ENCODE assay signal across 1 cellular context in the genomic region with DNA sequence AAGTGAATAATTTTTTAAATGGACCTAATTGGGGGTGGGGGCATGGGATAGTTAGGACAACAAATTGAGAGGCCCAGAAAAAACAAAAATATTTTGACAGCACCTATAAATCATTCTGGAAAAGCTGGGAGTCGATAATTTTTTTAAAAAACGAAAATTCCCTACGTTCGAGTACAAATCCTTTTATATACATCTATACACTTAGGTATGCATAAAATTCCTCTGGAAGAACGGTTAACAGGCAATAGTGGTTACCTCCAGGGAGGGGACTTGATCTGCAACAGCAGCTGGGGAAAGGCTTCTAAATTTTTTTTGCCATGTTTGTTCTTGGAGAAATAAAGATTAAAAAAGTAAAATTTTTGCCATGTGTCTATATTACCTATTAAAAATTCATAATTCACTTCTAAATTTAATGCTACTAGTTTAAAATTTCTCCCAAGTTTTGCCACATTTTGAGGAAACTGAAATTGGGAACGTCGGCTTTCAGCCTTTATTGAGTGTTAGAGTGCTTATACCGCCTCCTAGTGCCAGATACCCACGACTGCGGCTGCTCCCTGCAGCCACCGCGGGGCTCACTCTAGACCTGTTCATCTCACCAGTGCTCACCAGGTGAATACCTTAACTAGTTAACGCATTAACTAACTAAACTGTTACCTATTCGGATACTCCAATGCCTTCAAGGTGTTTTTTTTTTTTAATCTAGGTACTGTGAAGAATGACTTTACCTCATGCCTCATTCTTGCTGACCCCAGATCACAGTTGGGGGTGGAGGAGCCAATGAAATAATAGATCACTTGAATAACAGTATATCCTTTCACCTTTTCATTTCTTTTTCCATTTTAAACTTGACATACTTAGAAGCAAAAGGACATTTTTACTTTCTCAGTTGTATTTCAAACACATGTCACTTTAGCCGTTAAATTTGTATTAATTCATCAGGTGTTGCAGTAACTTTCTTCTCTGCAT.
TF ChIP-seq lines count a peak whose summit lies in the region.

No MANE protein-coding gene starts in this region.

TF ChIP-seq in HepG2, 621 proteins besides CTCF, POLR2A, EP300 and RAD21:
- TF ChIP-seq KLF11 (CRISPR knock-in tag; IDR thresholded peaks at IDR 0.05) (no peak), STAG1 (CRISPR knock-in tag; IDR thresholded peaks at IDR 0.05) (peak; percentile 76), ASH2L (IDR thresholded peaks at IDR 0.05; ENCODE audit: insufficient read length, low read depth, low read length) (no peak), ZNF749 (CRISPR knock-in tag; IDR thresholded peaks at IDR 0.05; ENCODE audit: borderline replicate concordance) (no peak), SMC3 (IDR thresholded peaks at IDR 0.05; ENCODE audit: low read length) (peak; percentile 58), ZNF33A (CRISPR knock-in tag; IDR thresholded peaks at IDR 0.05; ENCODE audit: borderline replicate concordance) (0 out of 2 replicates have a peak, but pooled peaks have one; percentile 9), HMG20B (CRISPR knock-in tag; conservative IDR thresholded peaks at IDR 0.05) (no peak)
- TF ChIP-seq, protein P1, sequence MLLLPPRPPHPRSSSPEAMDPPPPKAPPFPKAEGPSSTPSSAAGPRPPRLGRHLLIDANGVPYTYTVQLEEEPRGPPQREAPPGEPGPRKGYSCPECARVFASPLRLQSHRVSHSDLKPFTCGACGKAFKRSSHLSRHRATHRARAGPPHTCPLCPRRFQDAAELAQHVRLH (CRISPR knock-in tag; IDR thresholded peaks at IDR 0.05; ENCODE audit: borderline replicate concordance, low read depth) = peak; percentile 70; the same call in 1 of the 2 replicates
